Comparison of ENCODE assay signal across 9 cellular contexts in the genomic region with DNA sequence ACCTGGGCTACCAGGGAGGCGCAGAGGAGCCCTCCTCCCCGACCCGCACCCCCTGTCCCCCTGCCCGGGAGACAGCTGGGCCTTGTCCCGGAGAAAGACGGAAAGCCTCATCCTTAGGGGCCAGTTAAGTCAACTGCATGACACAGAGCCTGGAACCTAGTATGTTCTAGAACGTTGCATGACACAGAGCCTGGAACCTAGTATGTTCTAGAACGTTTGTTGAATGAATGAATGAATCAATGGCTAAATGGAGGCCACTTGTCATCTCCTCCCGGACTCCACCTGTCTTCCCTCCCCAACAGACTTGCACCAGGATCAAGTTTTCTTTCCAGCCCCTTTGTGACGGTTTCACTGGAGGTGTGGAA. TPM values are rescaled to one million over a fixed set of nuclear protein-coding genes. Genes with fewer than 3 reads are reported as not detected.
A peak's percentile ranks its signal among the peaks of the same experiment; 100 is the strongest.
DNase-seq lines count a peak whose midpoint lies in the region; ATAC-seq and TF ChIP-seq lines count a peak whose summit lies in the region.
"Had no signal": no experiment of that assay in that cellular context is flagged by ENCODE, and none has a peak within 500 bp of the region (broad histone marks: within the 10 kb centered on the region; RNA-seq: fewer than 3 reads in every experiment).

No MANE protein-coding gene starts in this region.

- DNase-seq in GM20000 (ENCODE audit: low spot score) (peak; percentile 27), ascending aorta (ENCODE audit: low spot score in 2 of 2) (no peak), sigmoid colon (no peak), EL (no peak), omental fat pad (ENCODE audit: low spot score) (no peak), LoVo (ENCODE audit: low spot score) (no peak)

- no peak overlapping the region for H3K9ac ChIP-seq in iPS-20b (ENCODE audit: low read depth, low read length)

- H3K27me3 ChIP-seq in ascending aorta (no peaks in the 10 kb centered on the region), iPS-20b (ENCODE audit: insufficient read depth, low read length) (peaks cover 19% of the 10 kb centered on the region), sigmoid colon (no peaks in the 10 kb centered on the region)

- peak overlapping the region; percentile 55 to 59 for H3K27ac ChIP-seq in ascending aorta
- no peak overlapping the region for H3K27ac ChIP-seq in iPS-20b (ENCODE audit: low read length)
- H3K27ac ChIP-seq in sigmoid colon = peak overlapping the region; percentile 48 to 75 (median 64)

- no peak for TF ChIP-seq CTCF in GM20000 (IDR thresholded peaks at IDR 0.05; ENCODE audit: extremely low read depth, missing control alignments)
- TF ChIP-seq CTCF in ascending aorta (IDR thresholded peaks at IDR 0.05) = no peak
- no peak for TF ChIP-seq CTCF in sigmoid colon (IDR thresholded peaks at IDR 0.05)
- no peak for TF ChIP-seq CTCF in omental fat pad (IDR thresholded peaks at IDR 0.05)

- H3K9me3 ChIP-seq in ascending aorta (no peaks in the 10 kb centered on the region), iPS-20b (ENCODE audit: insufficient read depth, low read depth, low read length) (no peaks in the 10 kb centered on the region), sigmoid colon (no peaks in the 10 kb centered on the region)

- WGBS in sigmoid colon, 2 donors = 68 to 71% methylated on average over 10 of the region's 10 CpGs

- no peak for TF ChIP-seq EP300 in sigmoid colon (IDR thresholded peaks at IDR 0.05)

- H3K4me1 ChIP-seq in ascending aorta (peaks cover 0 to 7% of the 10 kb centered on the region in 2 donors), iPS-20b (ENCODE audit: insufficient read depth, low read length) (peaks cover 11% of the 10 kb centered on the region; the same call in 1 of the 2 replicates), sigmoid colon (peaks cover 0 to 19% (median 14%) of the 10 kb centered on the region in 4 donors)

- no peak for TF ChIP-seq POLR2A in sigmoid colon (IDR thresholded peaks at IDR 0.05)

- ATAC-seq in omental fat pad (ENCODE audit: low FRiP score) = no peak
- no peak for ATAC-seq in GM18498 (IDR thresholded peaks at IDR 0.05; ENCODE audit: unreplicated experiment)
- ATAC-seq: HCT116 had no signal

- H3K4me3 ChIP-seq in ascending aorta = peak overlapping the region; percentile 53 to 79
- H3K4me3 ChIP-seq in iPS-20b (ENCODE audit: low read length) = peak overlapping the region; percentile 41; the same call in 1 of the 2 replicates
- H3K4me3 ChIP-seq in sigmoid colon = peak overlapping the region; percentile 41 to 74 (median 58)

- intact Hi-C loops in ascending aorta (cut with DNase I) = loop anchor here (5.0 kb wide), 1 partner anchor 322 kb away; no protein-coding TSS in a partner anchor
- intact Hi-C loops in sigmoid colon (cut with DNase I) = loop anchor here (5.0 to 10.0 kb wide), 4 partner anchors 58 to 230 kb away; no protein-coding TSS in a partner anchor

- H3K36me3 ChIP-seq in ascending aorta (no peaks in the 10 kb centered on the region), iPS-20b (ENCODE audit: insufficient read depth, low read depth, low read length) (no peaks in the 10 kb centered on the region), sigmoid colon (no peaks in the 10 kb centered on the region)

RNA-seq across cellular contexts. Expression of a gene that starts 0.7 kb away (rescaled TPM):
- total RNA-seq in ascending aorta = 0.85 TPM
- 1 to 10 TPM; 6.9 to 9.6 (median 8.6) TPM for total RNA-seq in sigmoid colon
- 1 to 10 TPM; 3.2 to 6.0 (median 5.0) TPM for polyA plus RNA-seq in sigmoid colon
- 1 to 10 TPM; 2.0 to 4.9 (median 3.9) TPM for total RNA-seq in omental fat pad
